Comparison of ENCODE assay signal across 1 cellular context in genomic region chr13:52652980-52653303, GRCh38.
A peak's percentile ranks its signal among the peaks of the same experiment; 100 is the strongest.
TF ChIP-seq lines count a peak whose summit lies in the region.

No MANE protein-coding gene starts in this region.

TF ChIP-seq in GM12878, 131 proteins besides CTCF, POLR2A, EP300 and RAD21 (continued from another document):
- TF ChIP-seq BCL11A (IDR thresholded peaks at IDR 0.05; ENCODE audit: low read depth, low read length) (no peak), IRF4 (IDR thresholded peaks at IDR 0.05; ENCODE audit: low read depth, low read length) (no peak), NR2F1 (conservative IDR thresholded peaks at IDR 0.05) (no peak), ZZZ3 (IDR thresholded peaks at IDR 0.05; ENCODE audit: control insufficient read depth, insufficient read length, low read depth) (no peak), PAX8 (IDR thresholded peaks at IDR 0.05) (no peak), ZBED1 (IDR thresholded peaks at IDR 0.05; ENCODE audit: borderline replicate concordance) (peak; percentile 13; the same call in 1 of the 2 replicates), NFYA (IDR thresholded peaks at IDR 0.05; ENCODE audit: borderline replicate concordance, low read depth, low read length) (no peak), CREM (IDR thresholded peaks at IDR 0.05; ENCODE audit: low read depth) (no peak), IKZF2 (IDR thresholded peaks at IDR 0.05) (no peak; a peak in 1 of 4 replicates), E2F8 (IDR thresholded peaks at IDR 0.05; ENCODE audit: low read depth, partially characterized antibody) (peak; percentile 27), MEF2A (IDR thresholded peaks at IDR 0.05; ENCODE audit: insufficient read depth, low read depth, low read length) (no peak), GATAD2B (conservative IDR thresholded peaks at IDR 0.05; ENCODE audit: low read depth) (no peak; the same call in 1 of the 2 replicates), NR2C2 (IDR thresholded peaks at IDR 0.05; ENCODE audit: borderline replicate concordance, control insufficient read depth, insufficient read length, low read depth) (no peak), ZNF24 (IDR thresholded peaks at IDR 0.05) (no peak), SUZ12 (IDR thresholded peaks at IDR 0.05; ENCODE audit: unreplicated experiment) (no peak), ZNF622 (IDR thresholded peaks at IDR 0.05) (no peak), TCF7 (IDR thresholded peaks at IDR 0.05; ENCODE audit: borderline replicate concordance) (no peak), KLF5 (IDR thresholded peaks at IDR 0.05; ENCODE audit: partially characterized antibody) (peak; percentile 92), NKRF (conservative IDR thresholded peaks at IDR 0.05) (peak; percentile 27; the same call in 1 of the 2 replicates), CHD1 (IDR thresholded peaks at IDR 0.05; ENCODE audit: low read depth, low read length) (no peak), NR2C1 (IDR thresholded peaks at IDR 0.05) (no peak), E4F1 (IDR thresholded peaks at IDR 0.05; ENCODE audit: borderline replicate concordance, partially characterized antibody) (no peak), MYB (IDR thresholded peaks at IDR 0.05; ENCODE audit: borderline replicate concordance, low read depth, low read length) (no peak)
- TF ChIP-seq, protein P1, sequence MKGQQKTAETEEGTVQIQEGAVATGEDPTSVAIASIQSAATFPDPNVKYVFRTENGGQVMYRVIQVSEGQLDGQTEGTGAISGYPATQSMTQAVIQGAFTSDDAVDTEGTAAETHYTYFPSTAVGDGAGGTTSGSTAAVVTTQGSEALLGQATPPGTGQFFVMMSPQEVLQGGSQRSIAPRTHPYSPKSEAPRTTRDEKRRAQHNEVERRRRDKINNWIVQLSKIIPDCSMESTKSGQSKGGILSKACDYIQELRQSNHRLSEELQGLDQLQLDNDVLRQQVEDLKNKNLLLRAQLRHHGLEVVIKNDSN (IDR thresholded peaks at IDR 0.05; ENCODE audit: borderline replicate concordance, extremely low read length, insufficient read depth, low read depth, low read length) = no peak
- TF ChIP-seq, protein P2, sequence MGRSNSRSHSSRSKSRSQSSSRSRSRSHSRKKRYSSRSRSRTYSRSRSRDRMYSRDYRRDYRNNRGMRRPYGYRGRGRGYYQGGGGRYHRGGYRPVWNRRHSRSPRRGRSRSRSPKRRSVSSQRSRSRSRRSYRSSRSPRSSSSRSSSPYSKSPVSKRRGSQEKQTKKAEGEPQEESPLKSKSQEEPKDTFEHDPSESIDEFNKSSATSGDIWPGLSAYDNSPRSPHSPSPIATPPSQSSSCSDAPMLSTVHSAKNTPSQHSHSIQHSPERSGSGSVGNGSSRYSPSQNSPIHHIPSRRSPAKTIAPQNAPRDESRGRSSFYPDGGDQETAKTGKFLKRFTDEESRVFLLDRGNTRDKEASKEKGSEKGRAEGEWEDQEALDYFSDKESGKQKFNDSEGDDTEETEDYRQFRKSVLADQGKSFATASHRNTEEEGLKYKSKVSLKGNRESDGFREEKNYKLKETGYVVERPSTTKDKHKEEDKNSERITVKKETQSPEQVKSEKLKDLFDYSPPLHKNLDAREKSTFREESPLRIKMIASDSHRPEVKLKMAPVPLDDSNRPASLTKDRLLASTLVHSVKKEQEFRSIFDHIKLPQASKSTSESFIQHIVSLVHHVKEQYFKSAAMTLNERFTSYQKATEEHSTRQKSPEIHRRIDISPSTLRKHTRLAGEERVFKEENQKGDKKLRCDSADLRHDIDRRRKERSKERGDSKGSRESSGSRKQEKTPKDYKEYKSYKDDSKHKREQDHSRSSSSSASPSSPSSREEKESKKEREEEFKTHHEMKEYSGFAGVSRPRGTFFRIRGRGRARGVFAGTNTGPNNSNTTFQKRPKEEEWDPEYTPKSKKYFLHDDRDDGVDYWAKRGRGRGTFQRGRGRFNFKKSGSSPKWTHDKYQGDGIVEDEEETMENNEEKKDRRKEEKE (IDR thresholded peaks at IDR 0.05) = peak; percentile 80
- TF ChIP-seq, protein P3, sequence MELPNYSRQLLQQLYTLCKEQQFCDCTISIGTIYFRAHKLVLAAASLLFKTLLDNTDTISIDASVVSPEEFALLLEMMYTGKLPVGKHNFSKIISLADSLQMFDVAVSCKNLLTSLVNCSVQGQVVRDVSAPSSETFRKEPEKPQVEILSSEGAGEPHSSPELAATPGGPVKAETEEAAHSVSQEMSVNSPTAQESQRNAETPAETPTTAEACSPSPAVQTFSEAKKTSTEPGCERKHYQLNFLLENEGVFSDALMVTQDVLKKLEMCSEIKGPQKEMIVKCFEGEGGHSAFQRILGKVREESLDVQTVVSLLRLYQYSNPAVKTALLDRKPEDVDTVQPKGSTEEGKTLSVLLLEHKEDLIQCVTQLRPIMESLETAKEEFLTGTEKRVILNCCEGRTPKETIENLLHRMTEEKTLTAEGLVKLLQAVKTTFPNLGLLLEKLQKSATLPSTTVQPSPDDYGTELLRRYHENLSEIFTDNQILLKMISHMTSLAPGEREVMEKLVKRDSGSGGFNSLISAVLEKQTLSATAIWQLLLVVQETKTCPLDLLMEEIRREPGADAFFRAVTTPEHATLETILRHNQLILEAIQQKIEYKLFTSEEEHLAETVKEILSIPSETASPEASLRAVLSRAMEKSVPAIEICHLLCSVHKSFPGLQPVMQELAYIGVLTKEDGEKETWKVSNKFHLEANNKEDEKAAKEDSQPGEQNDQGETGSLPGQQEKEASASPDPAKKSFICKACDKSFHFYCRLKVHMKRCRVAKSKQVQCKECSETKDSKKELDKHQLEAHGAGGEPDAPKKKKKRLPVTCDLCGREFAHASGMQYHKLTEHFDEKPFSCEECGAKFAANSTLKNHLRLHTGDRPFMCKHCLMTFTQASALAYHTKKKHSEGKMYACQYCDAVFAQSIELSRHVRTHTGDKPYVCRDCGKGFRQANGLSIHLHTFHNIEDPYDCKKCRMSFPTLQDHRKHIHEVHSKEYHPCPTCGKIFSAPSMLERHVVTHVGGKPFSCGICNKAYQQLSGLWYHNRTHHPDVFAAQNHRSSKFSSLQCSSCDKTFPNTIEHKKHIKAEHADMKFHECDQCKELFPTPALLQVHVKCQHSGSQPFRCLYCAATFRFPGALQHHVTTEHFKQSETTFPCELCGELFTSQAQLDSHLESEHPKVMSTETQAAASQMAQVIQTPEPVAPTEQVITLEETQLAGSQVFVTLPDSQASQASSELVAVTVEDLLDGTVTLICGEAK (IDR thresholded peaks at IDR 0.05; ENCODE audit: borderline replicate concordance) = peak; percentile 68; the same call in 1 of the 2 replicates
- TF ChIP-seq, protein P4, sequence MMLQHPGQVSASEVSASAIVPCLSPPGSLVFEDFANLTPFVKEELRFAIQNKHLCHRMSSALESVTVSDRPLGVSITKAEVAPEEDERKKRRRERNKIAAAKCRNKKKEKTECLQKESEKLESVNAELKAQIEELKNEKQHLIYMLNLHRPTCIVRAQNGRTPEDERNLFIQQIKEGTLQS (IDR thresholded peaks at IDR 0.05; ENCODE audit: borderline replicate concordance, extremely low read depth, low read depth, low read length) = no peak
- TF ChIP-seq, protein P5, sequence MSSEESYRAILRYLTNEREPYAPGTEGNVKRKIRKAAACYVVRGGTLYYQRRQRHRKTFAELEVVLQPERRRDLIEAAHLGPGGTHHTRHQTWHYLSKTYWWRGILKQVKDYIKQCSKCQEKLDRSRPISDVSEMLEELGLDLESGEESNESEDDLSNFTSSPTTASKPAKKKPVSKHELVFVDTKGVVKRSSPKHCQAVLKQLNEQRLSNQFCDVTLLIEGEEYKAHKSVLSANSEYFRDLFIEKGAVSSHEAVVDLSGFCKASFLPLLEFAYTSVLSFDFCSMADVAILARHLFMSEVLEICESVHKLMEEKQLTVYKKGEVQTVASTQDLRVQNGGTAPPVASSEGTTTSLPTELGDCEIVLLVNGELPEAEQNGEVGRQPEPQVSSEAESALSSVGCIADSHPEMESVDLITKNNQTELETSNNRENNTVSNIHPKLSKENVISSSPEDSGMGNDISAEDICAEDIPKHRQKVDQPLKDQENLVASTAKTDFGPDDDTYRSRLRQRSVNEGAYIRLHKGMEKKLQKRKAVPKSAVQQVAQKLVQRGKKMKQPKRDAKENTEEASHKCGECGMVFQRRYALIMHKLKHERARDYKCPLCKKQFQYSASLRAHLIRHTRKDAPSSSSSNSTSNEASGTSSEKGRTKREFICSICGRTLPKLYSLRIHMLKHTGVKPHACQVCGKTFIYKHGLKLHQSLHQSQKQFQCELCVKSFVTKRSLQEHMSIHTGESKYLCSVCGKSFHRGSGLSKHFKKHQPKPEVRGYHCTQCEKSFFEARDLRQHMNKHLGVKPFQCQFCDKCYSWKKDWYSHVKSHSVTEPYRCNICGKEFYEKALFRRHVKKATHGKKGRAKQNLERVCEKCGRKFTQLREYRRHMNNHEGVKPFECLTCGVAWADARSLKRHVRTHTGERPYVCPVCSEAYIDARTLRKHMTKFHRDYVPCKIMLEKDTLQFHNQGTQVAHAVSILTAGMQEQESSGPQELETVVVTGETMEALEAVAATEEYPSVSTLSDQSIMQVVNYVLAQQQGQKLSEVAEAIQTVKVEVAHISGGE (CRISPR knock-in tag; IDR thresholded peaks at IDR 0.05) = no peak
